8 cellular contexts compared by ENCODE assay signal in the genomic region with DNA sequence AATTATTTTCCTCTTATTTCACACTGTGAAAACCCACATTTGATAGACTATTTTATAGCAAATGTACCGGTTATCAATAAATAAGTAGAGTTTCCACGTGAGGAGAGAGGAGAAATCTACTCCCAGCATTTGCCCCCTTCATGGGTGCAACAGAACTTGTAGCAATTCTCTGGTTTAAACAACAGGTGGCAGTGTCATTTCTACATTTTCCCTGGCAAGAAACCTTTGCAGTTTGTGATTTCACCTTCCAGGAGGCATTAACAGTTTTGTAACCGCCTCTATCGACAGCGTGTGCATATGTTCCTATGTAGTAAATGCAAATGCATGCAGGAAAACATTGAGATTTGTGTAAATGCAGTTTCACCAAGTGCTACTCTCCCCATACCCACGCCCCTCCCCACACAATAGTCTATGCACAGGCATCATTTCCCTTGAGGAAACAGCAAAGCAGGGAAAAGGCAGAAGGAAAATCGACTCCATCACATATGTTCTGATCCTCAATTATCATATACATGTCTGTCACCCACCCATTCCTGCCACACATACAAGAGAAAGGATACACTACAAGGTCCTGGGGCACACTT.
A peak's percentile ranks its signal among the peaks of the same experiment; 100 is the strongest.
DNase-seq lines count a peak whose midpoint lies in the region; ATAC-seq and TF ChIP-seq lines count a peak whose summit lies in the region.

No MANE protein-coding gene starts in this region.

- H3K27me3 Mint-ChIP-seq in nephron (ENCODE audit: low read depth) = peaks cover 4% of the 10 kb centered on the region

- no peaks in the 10 kb centered on the region for H3K36me3 Mint-ChIP-seq in nephron (ENCODE audit: low read depth)

- no peaks in the 10 kb centered on the region for H3K4me1 Mint-ChIP-seq in nephron

- ATAC-seq in HG03342 (IDR thresholded peaks at IDR 0.05; ENCODE audit: unreplicated experiment) (peak; percentile 49), HG03565 (IDR thresholded peaks at IDR 0.05; ENCODE audit: unreplicated experiment) (no peak), HG02763 (IDR thresholded peaks at IDR 0.05; ENCODE audit: unreplicated experiment) (no peak)

- no peak overlapping the region for H3K27ac Mint-ChIP-seq in nephron

- no peak overlapping the region for H3K4me3 Mint-ChIP-seq in nephron

- TF ChIP-seq CTCF in nephron (IDR thresholded peaks at IDR 0.05; ENCODE audit: unreplicated experiment in 3 of 3) = peak; percentile 52 to 70 (median 52)

- DNase-seq in DMS53 (lab: John Stamatoyannopoulos, UW) (peak; percentile 63), NOMO-1 treated with dmso at 0.1 percent for 144 hours (lab: John Stamatoyannopoulos, UW; ENCODE audit: unreplicated experiment) (peak; percentile 60), dermis microvascular lymphatic vessel endothelial cell (ENCODE audit: low read depth in 2 of 2) (peak; percentile 53 to 64)
- DNase-seq in stimulated activated CD4-positive, alpha-beta T cell treated with anti-CD3 and anti-CD28 coated beads, Interleukin-2, amount 100 ng/mL, for 24 hours = no peak

- no peaks in the 10 kb centered on the region for H3K9me3 Mint-ChIP-seq in nephron

Comparison
In these comparisons a context has a peak if more than half of its experiments do, and no peak if none do; other contexts are left out.
1. DNase-seq: peak in DMS53 (single experiment), NOMO-1 treated with dmso at 0.1 percent for 144 hours (single experiment) and dermis microvascular lymphatic vessel endothelial cell (2 of 2); none in stimulated activated CD4-positive, alpha-beta T cell treated with anti-CD3 and anti-CD28 coated beads, Interleukin-2, amount 100 ng/mL, for 24 hours (0 of 2).